In the genomic region with DNA sequence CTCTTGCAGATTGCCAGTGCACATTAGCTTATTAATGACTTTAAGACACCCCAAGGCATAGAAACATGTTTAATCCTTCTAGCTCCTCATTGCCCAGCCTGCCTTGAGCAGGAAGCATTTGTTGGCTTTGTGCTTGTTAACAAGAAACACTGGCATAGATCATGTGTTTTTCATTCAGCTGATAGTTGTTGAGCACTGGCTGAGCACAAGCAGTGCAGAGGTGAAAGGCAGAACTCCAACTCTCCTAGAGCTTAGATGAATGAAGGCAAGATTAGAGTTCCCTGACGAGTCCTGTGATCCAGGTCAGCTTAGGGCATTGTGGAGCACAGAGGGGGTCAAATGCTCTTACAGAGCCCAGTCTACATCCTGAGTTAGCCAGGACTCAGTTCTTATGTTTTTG, we compare ENCODE assay signal across 24 cellular contexts.
DNase-seq lines count a peak whose midpoint lies in the region; ATAC-seq and TF ChIP-seq lines count a peak whose summit lies in the region.
"Had no signal": no experiment of that assay in that cellular context is flagged by ENCODE, and none has a peak within 500 bp of the region (broad histone marks: within the 10 kb centered on the region; RNA-seq: fewer than 3 reads in every experiment).

No MANE protein-coding gene starts in this region.

- H3K23ac ChIP-seq in H9 (ENCODE audit: insufficient read length, low read depth, low read length), result peak overlapping the region; percentile 92

- no peak overlapping the region for H3K14ac ChIP-seq in H9 (ENCODE audit: insufficient read depth, low read length)

- no peak overlapping the region for H3T11ph ChIP-seq in H9 (ENCODE audit: low read length)

- H2BK20ac ChIP-seq in H9 (ENCODE audit: low read depth, low read length, poor library complexity, severe bottlenecking), result no peak overlapping the region

- no peaks in the 10 kb centered on the region for H3K79me2 ChIP-seq in H9 (ENCODE audit: insufficient read depth, low read length)

- no peak overlapping the region for H2BK5ac ChIP-seq in H9 (ENCODE audit: insufficient read length, low read length)

- H3K4me1 Mint-ChIP-seq in H9, result peaks cover 0 to 3% of the 10 kb centered on the region in 2 experiments; a peak in 1 of 4 replicates
- peaks cover 4% of the 10 kb centered on the region for H3K4me1 Mint-ChIP-seq in WTC11
- no peaks in the 10 kb centered on the region for H3K4me1 Mint-ChIP-seq in activated T-cell treated with anti-CD3 and anti-CD28 coated beads, Interleukin-2, amount 50 U/mL, for 4 hours (ENCODE audit: low read depth)
- H3K4me1 Mint-ChIP-seq: CD4-positive, CD25-positive, alpha-beta regulatory T cell; natural killer cell had no signal

- no peaks in the 10 kb centered on the region for H3K27me3 ChIP-seq in H9 (ENCODE audit: insufficient read depth, low read length)
- no peaks in the 10 kb centered on the region for H3K27me3 ChIP-seq in heart left ventricle
- H3K27me3 ChIP-seq: cardiac muscle cell, ovary, right lobe of liver, tibial nerve had no signal

- no peak overlapping the region for H3K18ac ChIP-seq in H9 (ENCODE audit: insufficient read length, low read depth, low read length)

- H3K4me1 ChIP-seq in H9 (ENCODE audit: insufficient read depth, low read length) (no peaks in the 10 kb centered on the region; the same call in 1 of the 2 replicates), heart left ventricle (peaks cover 0 to 14% (median 4%) of the 10 kb centered on the region in 12 donors)
- H3K4me1 ChIP-seq: right lobe of liver, tibial nerve had no signal

- CTCF ChIA-PET in WTC11 (lab: Charles Lee), result interaction anchor here (0.8 to 3.4 kb wide), 5 partner anchors 20 to 474 kb away, joined by 3 to 28 read pairs (median 3); no protein-coding TSS in a partner anchor

- no peak overlapping the region; the same call in 1 of the 2 replicates for H2BK15ac ChIP-seq in H9 (ENCODE audit: low read depth, low read length)

- H3K27me3 Mint-ChIP-seq in H9 (ENCODE audit: low read depth) (no peaks in the 10 kb centered on the region), WTC11 (ENCODE audit: low read depth) (no peaks in the 10 kb centered on the region)
- peaks cover 7% of the 10 kb centered on the region for H3K27me3 Mint-ChIP-seq in activated T-cell treated with anti-CD3 and anti-CD28 coated beads, Interleukin-2, amount 50 U/mL, for 4 hours (ENCODE audit: low read depth)
- H3K27me3 Mint-ChIP-seq: CD4-positive, CD25-positive, alpha-beta regulatory T cell; dendritic cell treated with granulocyte-macrophage colony-stimulating factor and Interleukin-4, amounts not matched to agents 40 ng/mL and 50 ng/mL, for 4 days had no signal

- H3K9me3 ChIP-seq in H9 (ENCODE audit: control insufficient read depth, low read depth, low read length) (no peaks in the 10 kb centered on the region), heart left ventricle (no peaks in the 10 kb centered on the region)
- H3K9me3 ChIP-seq: ovary, right lobe of liver, tibial nerve had no signal

- H3K36me3 ChIP-seq in heart left ventricle, result no peaks in the 10 kb centered on the region
- H3K36me3 ChIP-seq: cardiac muscle cell, ovary, right lobe of liver, tibial nerve had no signal

- no peak overlapping the region for H3K4ac ChIP-seq in H9 (ENCODE audit: low read depth, low read length)

- H3K23me2 ChIP-seq in H9 (ENCODE audit: insufficient read length, low read depth, low read length, poor library complexity, severe bottlenecking), result no peaks in the 10 kb centered on the region

- H4K20me1 ChIP-seq in H9 (ENCODE audit: control insufficient read depth, insufficient read depth, insufficient read length), result no peaks in the 10 kb centered on the region

- no peak overlapping the region for H4K91ac ChIP-seq in H9 (ENCODE audit: insufficient read length, low read depth, low read length)

- no peak for TF ChIP-seq POLR2A in heart left ventricle (IDR thresholded peaks at IDR 0.05)

- no peak overlapping the region for H4K5ac ChIP-seq in H9 (ENCODE audit: insufficient read length, low read depth, low read length)

- H2BK12ac ChIP-seq in H9 (ENCODE audit: insufficient read length, low read depth, low read length), result no peak overlapping the region

- H3K27ac ChIP-seq in H9 (ENCODE audit: insufficient read length, low read depth, low read length), result no peak overlapping the region
- peak overlapping the region in 3 of 12 donors; percentile 4 to 41 (median 13) for H3K27ac ChIP-seq in heart left ventricle
- H3K27ac ChIP-seq: cardiac muscle cell, ovary, right lobe of liver, tibial nerve had no signal

- H3K4me2 ChIP-seq in H9 (ENCODE audit: insufficient read depth, insufficient read length, low read length), result no peak overlapping the region

- intact Hi-C loops in heart left ventricle (cut with DNase I), result loop anchor here in 1 of 10 donors (2.0 kb wide), 1 partner anchor 40 kb away; no protein-coding TSS in a partner anchor

- no peaks in the 10 kb centered on the region for H3K9me3 Mint-ChIP-seq in H9
- no peaks in the 10 kb centered on the region for H3K9me3 Mint-ChIP-seq in WTC11
- H3K9me3 Mint-ChIP-seq in activated T-cell treated with anti-CD3 and anti-CD28 coated beads, Interleukin-2, amount 50 U/mL, for 4 hours, result no peaks in the 10 kb centered on the region
- H3K9me3 Mint-ChIP-seq: activated CD4-positive, alpha-beta memory T cell treated with anti-CD3 and anti-CD28 coated beads for 36 hours; activated naive CD4-positive, alpha-beta T cell treated with anti-CD3 and anti-CD28 coated beads, Interleukin-2, amount 50 U/mL, for 72 hours; activated T-helper 2 cell treated with anti-CD3 and anti-CD28 coated beads, Interferon-gamma antibody, Interleukin-2, Interleukin-4, amounts not matched to agents 10 μg/mL and 5 μg/mL and 100 μg/mL, durations not matched to agents 14 hours and 24 hours and 36 hours; dendritic cell treated with granulocyte-macrophage colony-stimulating factor and Interleukin-4, amounts not matched to agents 40 ng/mL and 50 ng/mL, for 4 days; natural killer cell; stimulated activated naive CD8-positive, alpha-beta T cell treated with anti-CD3 and anti-CD28 coated beads, Interleukin-15, Interleukin-2, amounts not matched to agents 100 ng/mL and 50 ng/mL, for 24 hours had no signal

- H3K4me3 ChIP-seq in heart left ventricle, result no peak overlapping the region
- H3K4me3 ChIP-seq: cardiac muscle cell, ovary, right lobe of liver, tibial nerve had no signal

- no peak overlapping the region for H4K8ac ChIP-seq in H9 (replicated peaks; ENCODE audit: insufficient read length, low read depth, low read length)

- no peak for DNase-seq in H9
- no peak for DNase-seq in WTC11 (ENCODE audit: low spot score)
- peak in 1 of 5 donors; percentile 37 for DNase-seq in heart left ventricle
- peak; percentile 21 for DNase-seq in putamen (ENCODE audit: low spot score)
- no peak for DNase-seq in NCI-H146 treated with DMSO at 0.1 percent for 48 hours (lab: John Stamatoyannopoulos, UW; ENCODE audit: unreplicated experiment)
- no peak for DNase-seq in stimulated activated naive CD8-positive, alpha-beta T cell treated with anti-CD3 and anti-CD28 coated beads, Interleukin-15, Interleukin-2, amounts not matched to agents 100 U/mL and 50 U/mL, for 24 hours
- DNase-seq in activated T-cell treated with anti-CD3 and anti-CD28 coated beads, Interleukin-2, amount 50 U/mL, for 4 hours, result no peak
- DNase-seq: activated CD4-positive, alpha-beta memory T cell treated with anti-CD3 and anti-CD28 coated beads for 36 hours; activated CD4-positive, CD25-positive, alpha-beta regulatory T cell; activated CD8-positive, alpha-beta memory T cell treated with anti-CD3 and anti-CD28 coated beads, Interleukin-2, amount 50 U/mL, for 48 hours; CD4-positive, CD25-positive, alpha-beta regulatory T cell; IMR-90; natural killer cell; NCI-H1105; NCI-H2081; NCI-H446; right lobe of liver had no signal

- no CpG with 5 or more reads among the region's 1 CpG for WGBS in H9 (ENCODE audit: extremely low coverage, insufficient read length, low lambda C conversion rate)
- WGBS in heart left ventricle, 4 donors, result 47 to 57% (median 51%) methylated on average over 1 of the region's 1 CpG

- H3K56ac ChIP-seq in H9 (ENCODE audit: insufficient read length, low read depth, low read length), result no peak overlapping the region

- H3K9ac ChIP-seq in H9 (ENCODE audit: extremely low read depth, insufficient read length, low read length), result no peak overlapping the region

- no peak for TF ChIP-seq CTCF in H9 (conservative IDR thresholded peaks at IDR 0.05)
- TF ChIP-seq CTCF in WTC11 (IDR thresholded peaks at IDR 0.05), result no peak
- TF ChIP-seq CTCF in heart left ventricle (IDR thresholded peaks at IDR 0.05), result no peak

- no peak overlapping the region for H2BK120ac ChIP-seq in H9 (ENCODE audit: low read depth, low read length, poor library complexity, severe bottlenecking)

- no peak overlapping the region for H2AK5ac ChIP-seq in H9 (ENCODE audit: insufficient read length, low read length)

- H2AFZ ChIP-seq in H9 (ENCODE audit: low read length), result no peak overlapping the region

- POLR2A ChIA-PET in WTC11 (lab: Charles Lee), result no interaction called here

- ATAC-seq in WTC11 (peak; percentile 56; the same call in 1 of the 2 replicates), heart left ventricle (peak; percentile 75 to 95 (median 90))
- ATAC-seq in stimulated activated naive CD8-positive, alpha-beta T cell treated with anti-CD3 and anti-CD28 coated beads, Interleukin-15, Interleukin-2, amounts not matched to agents 100 U/mL and 50 U/mL, for 24 hours, result no peak
- no peak for ATAC-seq in activated T-cell treated with anti-CD3 and anti-CD28 coated beads, Interleukin-2, amount 50 U/mL, for 4 hours
- ATAC-seq: activated naive CD4-positive, alpha-beta T cell treated with anti-CD3 and anti-CD28 coated beads, Interleukin-2, amount 50 U/mL, for 72 hours; natural killer cell; right lobe of liver had no signal

- 0 out of 7 replicates have a peak, but pooled peaks cover 0 to 2% (median 0%) of the 10 kb centered on the region in 3 experiments for H3K36me3 Mint-ChIP-seq in H9 (ENCODE audit: insufficient read depth in 1 of 3, low read depth in 3 of 3)
- H3K36me3 Mint-ChIP-seq in WTC11, result no peaks in the 10 kb centered on the region
- H3K36me3 Mint-ChIP-seq in activated T-cell treated with anti-CD3 and anti-CD28 coated beads, Interleukin-2, amount 50 U/mL, for 4 hours (ENCODE audit: insufficient read depth), result no peaks in the 10 kb centered on the region
- H3K36me3 Mint-ChIP-seq: activated CD4-positive, alpha-beta memory T cell treated with anti-CD3 and anti-CD28 coated beads for 36 hours; CD4-positive, CD25-positive, alpha-beta regulatory T cell; natural killer cell had no signal

- H3K27ac Mint-ChIP-seq in H9 (no peak overlapping the region), WTC11 (no peak overlapping the region)
- H3K27ac Mint-ChIP-seq: activated CD4-positive, alpha-beta memory T cell treated with anti-CD3 and anti-CD28 coated beads for 36 hours; activated naive CD4-positive, alpha-beta T cell treated with anti-CD3 and anti-CD28 coated beads, Interleukin-2, amount 50 U/mL, for 72 hours; activated T-helper 2 cell treated with anti-CD3 and anti-CD28 coated beads, Interferon-gamma antibody, Interleukin-2, Interleukin-4, amounts not matched to agents 10 μg/mL and 5 μg/mL and 100 μg/mL, durations not matched to agents 14 hours and 24 hours and 36 hours; CD4-positive, CD25-positive, alpha-beta regulatory T cell; dendritic cell treated with granulocyte-macrophage colony-stimulating factor and Interleukin-4, amounts not matched to agents 40 ng/mL and 50 ng/mL, for 4 days; natural killer cell; stimulated activated naive CD8-positive, alpha-beta T cell treated with anti-CD3 and anti-CD28 coated beads, Interleukin-15, Interleukin-2, amounts not matched to agents 100 ng/mL and 50 ng/mL, for 24 hours had no signal

- H3K4me3 Mint-ChIP-seq in H9, result no peak overlapping the region
- H3K4me3 Mint-ChIP-seq in WTC11, result no peak overlapping the region
- H3K4me3 Mint-ChIP-seq in activated T-cell treated with anti-CD3 and anti-CD28 coated beads, Interleukin-2, amount 50 U/mL, for 4 hours, result no peak overlapping the region
- H3K4me3 Mint-ChIP-seq: activated CD4-positive, alpha-beta memory T cell treated with anti-CD3 and anti-CD28 coated beads for 36 hours; CD4-positive, CD25-positive, alpha-beta regulatory T cell; dendritic cell treated with granulocyte-macrophage colony-stimulating factor and Interleukin-4, amounts not matched to agents 40 ng/mL and 50 ng/mL, for 4 days; natural killer cell; stimulated activated naive CD8-positive, alpha-beta T cell treated with anti-CD3 and anti-CD28 coated beads, Interleukin-15, Interleukin-2, amounts not matched to agents 100 ng/mL and 50 ng/mL, for 24 hours had no signal

- H3K79me1 ChIP-seq in H9 (ENCODE audit: insufficient read depth, low read depth, low read length, poor library complexity, severe bottlenecking), result no peaks in the 10 kb centered on the region

Comparison
In these comparisons a context has a peak if more than half of its experiments do, and no peak if none do; other contexts are left out.
1. ATAC-seq: peak in WTC11 (single experiment) and heart left ventricle (4 of 4); none in stimulated activated naive CD8-positive, alpha-beta T cell treated with anti-CD3 and anti-CD28 coated beads, Interleukin-15, Interleukin-2, amounts not matched to agents 100 U/mL and 50 U/mL, for 24 hours (single experiment) and activated T-cell treated with anti-CD3 and anti-CD28 coated beads, Interleukin-2, amount 50 U/mL, for 4 hours (0 of 2).